In genomic region chr13:63700366-63700765, GRCh38 we compare ENCODE assay signal across 17 cellular contexts.
"Had no signal": no experiment of that assay in that cellular context is flagged by ENCODE, and none has a peak within 500 bp of the region (broad histone marks: within the 10 kb centered on the region; RNA-seq: fewer than 3 reads in every experiment).

No MANE protein-coding gene starts in this region.

- H3K27me3 ChIP-seq: right atrium auricular region, vagina had no signal

- ATAC-seq: activated CD8-positive, alpha-beta memory T cell treated with anti-CD3 and anti-CD28 coated beads, Interleukin-2, amount 10 ng/mL, durations not matched to agents 7 days and 5 days; left colon; stimulated activated naive CD8-positive, alpha-beta T cell treated with anti-CD3 and anti-CD28 coated beads, Interleukin-15, Interleukin-2, amounts not matched to agents 100 U/mL and 50 U/mL, for 24 hours had no signal

- DNase-seq: activated CD4-positive, alpha-beta memory T cell treated with anti-CD3 and anti-CD28 coated beads, Interleukin-2, amount 10 ng/mL, durations not matched to agents 7 days and 5 days; activated CD4-positive, alpha-beta T cell treated with anti-CD3 and anti-CD28 coated beads for 48 hours; activated CD4-positive, CD25-positive, alpha-beta regulatory T cell; activated CD8-positive, alpha-beta memory T cell treated with anti-CD3 and anti-CD28 coated beads, Interleukin-2, amount 10 ng/mL, durations not matched to agents 7 days and 5 days; effector memory CD4-positive, alpha-beta T cell; hippocampal formation; left colon; midbrain; stimulated activated CD4-positive, alpha-beta T cell treated with anti-CD3 and anti-CD28 coated beads, Interleukin-12 subunit alpha, Interleukin-12 subunit beta, amount 100 ng/mL, for 4 hours; stimulated activated CD4-positive, alpha-beta T cell treated with anti-CD3 and anti-CD28 coated beads, Interleukin-1b, Interleukin-23, amount 100 ng/mL, for 48 hours; stimulated activated CD8-positive, alpha-beta memory T cell treated with anti-CD3 and anti-CD28 coated beads, Interleukin-4, amount 100 ng/mL, for 48 hours; stimulated activated naive CD8-positive, alpha-beta T cell treated with anti-CD3 and anti-CD28 coated beads, Interleukin-15, Interleukin-2, amounts not matched to agents 100 U/mL and 50 U/mL, for 24 hours; substantia nigra had no signal

- H3K27ac ChIP-seq: prostate gland, right atrium auricular region, vagina had no signal

- H3K9me3 ChIP-seq: prostate gland, right atrium auricular region, vagina had no signal

- H3K4me3 ChIP-seq: lung, prostate gland, right atrium auricular region, vagina had no signal

- H3K4me1 ChIP-seq: prostate gland, right atrium auricular region, vagina had no signal

- H3K36me3 ChIP-seq: prostate gland, right atrium auricular region, vagina had no signal
